Comparison of ENCODE assay signal across 8 cellular contexts in genomic region chr1:32062867-32063230, GRCh38. TPM values are rescaled to one million over a fixed set of nuclear protein-coding genes. Genes with fewer than 3 reads are reported as not detected.
A peak's percentile ranks its signal among the peaks of the same experiment; 100 is the strongest.
DNase-seq lines count a peak whose midpoint lies in the region; ATAC-seq and TF ChIP-seq lines count a peak whose summit lies in the region.

No MANE protein-coding gene starts in this region.

- POLR2A ChIA-PET in T-cell (lab: Charles Lee): interaction anchor here in 1 of 2 donors (0.6 kb wide), 1 partner anchor 528 kb away, joined by 3 read pairs; no protein-coding TSS in a partner anchor

- peaks cover 15% of the 10 kb centered on the region for H3K36me3 Mint-ChIP-seq in T-cell

- no peaks in the 10 kb centered on the region for H3K27me3 Mint-ChIP-seq in T-cell

- DNase-seq in EL (peak; percentile 58), T-cell (no peak), fibroblast of the aortic adventitia (ENCODE audit: low read depth) (peak; percentile 30), occipital lobe (lab: John Stamatoyannopoulos, UW) (no peak), DMS53 treated with DMSO at 0.1 percent for 48 hours (lab: John Stamatoyannopoulos, UW; ENCODE audit: unreplicated experiment) (no peak), HuH-7 (ENCODE audit: low spot score) (no peak), head of caudate nucleus (no peak)

- peak overlapping the region; percentile 74 to 84 for H3K27ac Mint-ChIP-seq in T-cell

- intact Hi-C loops in head of caudate nucleus (cut with DNase I): no loop called here

- peak overlapping the region in 12 of 21 experiments; percentile 8 to 69 (median 44) for H3K27ac ChIP-seq in skin epidermis

- no peak for TF ChIP-seq CTCF in fibroblast of the aortic adventitia (IDR thresholded peaks at IDR 0.05; ENCODE audit: insufficient read depth, low read length)

- no peak for ATAC-seq in T-cell (replicated peaks in 1 of 4)

- H3K4me3 ChIP-seq in fibroblast of the aortic adventitia (ENCODE audit: low read depth, low read length) (no peak overlapping the region), skin epidermis (no peak overlapping the region)

- H3K4me1 Mint-ChIP-seq in T-cell: peaks cover 11 to 15% (median 12%) of the 10 kb centered on the region in 3 donors

- CTCF ChIA-PET in T-cell (lab: Charles Lee): interaction anchor here (0.5 to 1.6 kb wide), 6 partner anchors 9 to 703 kb away, joined by 3 to 7 read pairs (median 4); partner anchors contain the start of gene TMEM39B (in 1 of the 2)

- H3K4me3 Mint-ChIP-seq in T-cell: no peak overlapping the region

- H3K9me3 Mint-ChIP-seq in T-cell: no peaks in the 10 kb centered on the region

RNA-seq across cellular contexts. Expression of gene TMEM39B, which starts 9.9 kb away (rescaled TPM):
- total RNA-seq in T-cell (10 to 100 TPM; 14.5 to 28.1 (median 24.5) TPM), fibroblast of the aortic adventitia (ENCODE audit: low replicate concordance) (3.3 and 9.0 TPM in 2 replicates), occipital lobe (4.2 TPM)

RNA-seq across cellular contexts. Expression of gene KPNA6, which starts 45.0 kb away (rescaled TPM):
- 10 to 100 TPM; 46.2 to 53.6 (median 52.3) TPM for total RNA-seq in T-cell
- total RNA-seq in fibroblast of the aortic adventitia (ENCODE audit: low replicate concordance): 42.4 and 56.2 TPM in 2 replicates
- total RNA-seq in occipital lobe: 25.3 TPM

RNA-seq across cellular contexts. Expression of gene KHDRBS1, which starts 49.2 kb away (rescaled TPM):
- total RNA-seq in T-cell (100 to 1,000 TPM in 3 of 5 donors, 10 to 100 TPM in 2; 98.9 to 115 (median 111) TPM), fibroblast of the aortic adventitia (ENCODE audit: low replicate concordance) (43.1 and 53.8 TPM in 2 replicates), occipital lobe (87.2 TPM)

Comparison
In these comparisons a context has a peak if more than half of its experiments do, and no peak if none do; other contexts are left out.
1. DNase-seq: peak in EL (single experiment) and fibroblast of the aortic adventitia (single experiment); none in T-cell (0 of 34), occipital lobe (single experiment), DMS53 treated with DMSO at 0.1 percent for 48 hours (single experiment), HuH-7 (single experiment) and head of caudate nucleus (0 of 42).